In genomic region chr9:114688388-114688787, GRCh38 we compare ENCODE assay signal across 1 cellular context.
TF ChIP-seq lines count a peak whose summit lies in the region.

No MANE protein-coding gene starts in this region.

TF ChIP-seq in K562, 482 proteins besides CTCF, POLR2A, EP300 and RAD21:
- no peak for TF ChIP-seq ZNF57 (CRISPR knock-in tag; IDR thresholded peaks at IDR 0.05)
- TF ChIP-seq MEIS2 (IDR thresholded peaks at IDR 0.05; ENCODE audit: partially characterized antibody) = peak; percentile 42
- TF ChIP-seq TAL1 (IDR thresholded peaks at IDR 0.05) = peak; percentile 43; the same call in 1 of the 2 replicates
- TF ChIP-seq ZNF347 (CRISPR knock-in tag; IDR thresholded peaks at IDR 0.05; ENCODE audit: low read depth) = no peak
- no peak for TF ChIP-seq SAP30 (IDR thresholded peaks at IDR 0.05; ENCODE audit: borderline replicate concordance, insufficient read depth, low read depth, low read length, poor library complexity, severe bottlenecking)
- no peak for TF ChIP-seq PBX2 (CRISPR knock-in tag; IDR thresholded peaks at IDR 0.05; ENCODE audit: low read depth)
- TF ChIP-seq PBX2 (tag; conservative IDR thresholded peaks at IDR 0.05; ENCODE audit: low read depth) = peak; percentile 66
